Comparison of ENCODE assay signal across 8 cellular contexts in the genomic region with DNA sequence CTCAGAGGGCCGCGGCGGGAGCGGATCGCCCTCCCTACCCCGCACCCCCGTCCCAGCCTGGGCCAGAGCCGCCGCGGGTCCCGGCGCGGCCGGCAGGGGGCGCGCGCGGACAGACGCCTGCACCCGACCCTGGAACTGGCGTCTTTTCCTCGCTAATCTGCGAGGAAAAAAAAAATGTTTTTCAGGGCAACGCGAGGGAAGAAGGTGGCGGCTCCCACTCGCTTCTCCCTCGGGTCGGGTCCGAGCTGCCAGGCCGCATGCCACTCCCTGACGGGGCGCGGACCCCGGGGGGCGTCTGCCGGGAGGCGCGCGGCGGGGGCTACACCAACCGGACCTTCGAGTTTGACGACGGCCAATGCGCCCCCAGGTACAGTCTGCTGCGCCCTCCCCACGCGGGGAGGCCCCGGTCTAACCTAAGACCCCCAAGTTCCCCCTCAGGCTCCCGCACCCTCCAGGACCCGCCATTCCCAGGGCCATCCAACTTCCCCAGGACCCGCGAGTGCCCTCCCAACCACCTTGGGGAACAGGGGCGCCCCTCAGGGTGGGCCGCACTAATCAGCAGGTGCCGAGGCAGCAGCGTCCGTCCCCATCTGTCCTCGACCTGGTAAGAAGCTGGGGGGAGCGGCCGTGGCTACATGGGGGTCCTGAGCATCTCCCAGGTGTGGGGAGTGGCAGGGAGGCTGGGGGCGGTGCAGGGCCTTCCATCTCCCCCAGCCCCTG. TPM values are rescaled to one million over a fixed set of nuclear protein-coding genes. Genes with fewer than 3 reads are reported as not detected.
A peak's percentile ranks its signal among the peaks of the same experiment; 100 is the strongest.
DNase-seq lines count a peak whose midpoint lies in the region; ATAC-seq and TF ChIP-seq lines count a peak whose summit lies in the region.

TSS of gene KCNT1 (plus strand) at position 184 of the 720 bp plus-strand sequence. CDS start at position 258, 74 bp downstream.

- no peak within 1 kb of the TSS for H3K4me3 ChIP-seq in PC-3 (ENCODE audit: low read length)

- no peaks in the 10 kb centered on the region for H3F3A ChIP-seq in PC-3 (ENCODE audit: low read length, unreplicated experiment)

- no peak within 1 kb of the TSS for H3K27ac Mint-ChIP-seq in progenitor cell of endocrine pancreas

- ATAC-seq in PC-3 = peak; percentile 78
- ATAC-seq in GM21528 (IDR thresholded peaks at IDR 0.05; ENCODE audit: low FRiP score, unreplicated experiment) = no peak
- no peak for ATAC-seq in HG02588 (IDR thresholded peaks at IDR 0.05; ENCODE audit: unreplicated experiment)

- H3K27me3 Mint-ChIP-seq in progenitor cell of endocrine pancreas = peaks cover 15% of the 10 kb centered on the region

- H3K36me3 ChIP-seq in PC-3 (ENCODE audit: low read depth, low read length) = no peaks in the 10 kb centered on the region

- CTCF ChIA-PET in PC-3 (lab: Charles Lee) = no interaction called here

- no peaks in the 10 kb centered on the region for H3K4me1 Mint-ChIP-seq in progenitor cell of endocrine pancreas (ENCODE audit: low read depth)

- POLR2A ChIA-PET in PC-3 (lab: Charles Lee; ENCODE audit: unreplicated experiment) = no interaction called here

- intact Hi-C loops in PC-3 (cut with micrococcal nuclease) = no loop called here

- DNase-seq in AG08396 (ENCODE audit: low spot score) (peak; percentile 98), GM13976 (ENCODE audit: low spot score) (peak; percentile 95), PC-3 (peak; percentile 51), germinal center (ENCODE audit: low spot score) (peak; percentile 85), progenitor cell of endocrine pancreas (ENCODE audit: low spot score, unreplicated experiment) (peak; percentile 84)
- peak; percentile 21 for DNase-seq in activated effector memory CD4-positive, alpha-beta T cell treated with Interleukin-2 at 50 U/mL for 16 hours

- H3K9me3 Mint-ChIP-seq in progenitor cell of endocrine pancreas (ENCODE audit: low read depth) = no peaks in the 10 kb centered on the region

- no TSS peak for BruUV-seq in PC-3 (replicated peaks; lab: Mats Ljungman, UMichigan)

- in situ Hi-C loops in GM13976 (cut with MboI; ENCODE audit: low sequenced_read_pairs, unreplicated experiment) = no loop called here

- no peaks in the 10 kb centered on the region for H3K4me1 ChIP-seq in PC-3 (ENCODE audit: insufficient read depth, low read length)

- TF ChIP-seq CTCF in GM13976 (IDR thresholded peaks at IDR 0.05; ENCODE audit: borderline replicate concordance, control extremely low read depth, extremely low read depth, insufficient read depth, missing control alignments) (peak; percentile 92), PC-3 (conservative IDR thresholded peaks at IDR 0.05; ENCODE audit: low read depth, low read length) (peak; percentile 75), progenitor cell of endocrine pancreas (IDR thresholded peaks at IDR 0.05; ENCODE audit: unreplicated experiment) (peak; percentile 99)

- H3K4me2 ChIP-seq in PC-3 (ENCODE audit: low read length) = peak within 1 kb of the TSS; percentile 74; the same call in 1 of the 2 replicates

- H3K9me3 ChIP-seq in PC-3 (ENCODE audit: low read length) = no peaks in the 10 kb centered on the region

- peaks cover 3% of the 10 kb centered on the region; the same call in 1 of the 2 replicates for H3K27me3 ChIP-seq in PC-3 (ENCODE audit: low read length)

- H4K20me1 ChIP-seq in PC-3 (ENCODE audit: low read length) = no peaks in the 10 kb centered on the region

- no peak within 1 kb of the TSS for H3K27ac ChIP-seq in PC-3 (ENCODE audit: low read length)

- H2AFZ ChIP-seq in PC-3 (ENCODE audit: low read length) = 0 out of 2 replicates have a peak within 1 kb of the TSS, but pooled peaks have one; percentile 55

- H3K9me2 ChIP-seq in PC-3 (replicated peaks; ENCODE audit: low read length) = no peaks in the 10 kb centered on the region

- H3K4me3 Mint-ChIP-seq in progenitor cell of endocrine pancreas (ENCODE audit: low read depth) = no peak within 1 kb of the TSS

- no peaks in the 10 kb centered on the region for H3K36me3 Mint-ChIP-seq in progenitor cell of endocrine pancreas (ENCODE audit: insufficient read depth)

- no peaks in the 10 kb centered on the region for H3K79me2 ChIP-seq in PC-3 (ENCODE audit: low read length)

- H3K9ac ChIP-seq in PC-3 (ENCODE audit: low read length) = no peak within 1 kb of the TSS

RNA-seq across cellular contexts. Expression of gene KCNT1, which starts in this region (rescaled TPM):
- total RNA-seq in PC-3 (2014; rRNA removed) (not detected in 2 replicates), progenitor cell of endocrine pancreas (0.16 TPM in 1 of 2 replicates, not detected in the other)

Comparison
In these comparisons a context has a peak if more than half of its experiments do, and no peak if none do; other contexts are left out.
1. Peak in DNase-seq, ATAC-seq and H3K4me2 ChIP-seq in PC-3; RNA of the gene not detected or under 1 TPM.
2. Peak in DNase-seq in progenitor cell of endocrine pancreas; RNA of the gene not detected or under 1 TPM.
3. DNase-seq: peak in every context shown above with its lines; median percentile 98 in AG08396; 95 in GM13976; 85 in germinal center; 84 in progenitor cell of endocrine pancreas; 51 in PC-3; 21 in activated effector memory CD4-positive, alpha-beta T cell treated with Interleukin-2 at 50 U/mL for 16 hours.